In the genomic region with DNA sequence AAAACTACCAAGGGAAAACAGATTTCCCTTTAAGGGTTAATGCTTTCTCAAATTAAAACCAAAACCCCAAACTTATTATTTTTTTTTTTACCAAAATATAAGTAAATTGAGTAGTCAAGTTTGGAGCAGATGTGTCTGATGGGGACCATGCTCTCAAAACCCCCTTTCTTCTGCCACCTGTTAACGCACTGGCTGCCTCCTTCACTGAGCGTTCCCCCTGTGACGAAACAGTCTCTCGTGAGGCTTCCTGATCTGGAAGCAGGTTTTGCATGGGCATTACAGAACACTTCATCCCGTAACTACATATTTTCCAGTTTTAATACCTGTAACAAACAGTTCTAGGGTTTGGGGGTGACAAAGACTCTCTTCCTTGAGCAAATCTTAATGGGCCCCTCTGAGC, we compare ENCODE assay signal across 24 cellular contexts. TPM values are rescaled to one million over a fixed set of nuclear protein-coding genes. Genes with fewer than 3 reads are reported as not detected.
DNase-seq lines count a peak whose midpoint lies in the region; ATAC-seq and TF ChIP-seq lines count a peak whose summit lies in the region.
"Had no signal": no experiment of that assay in that cellular context is flagged by ENCODE, and none has a peak within 500 bp of the region (broad histone marks: within the 10 kb centered on the region; RNA-seq: fewer than 3 reads in every experiment).

No MANE protein-coding gene starts in this region.

- H3K9me2 ChIP-seq in Loucy (replicated peaks; ENCODE audit: low read depth, low read length) = no peaks in the 10 kb centered on the region

- peak in 1 of 2 donors; percentile 35 for ATAC-seq in gastrocnemius medialis
- ATAC-seq in mucosa of descending colon = no peak
- ATAC-seq: lower lobe of right lung; stimulated activated effector memory CD8-positive, alpha-beta T cell treated with anti-CD3 and anti-CD28 coated beads, Interleukin-12 subunit alpha, Interleukin-12 subunit beta, amount 100 ng/mL, for 72 hours had no signal

- H3K36me3 Mint-ChIP-seq in activated T-cell treated with anti-CD3 and anti-CD28 coated beads, Interleukin-2, amount 50 U/mL, for 24 hours (ENCODE audit: low read depth) = peaks cover 34% of the 10 kb centered on the region
- H3K36me3 Mint-ChIP-seq in dendritic cell treated with granulocyte-macrophage colony-stimulating factor and Interleukin-4, amounts not matched to agents 40 ng/mL and 50 ng/mL, for 4 days (ENCODE audit: low read depth) = peaks cover 10% of the 10 kb centered on the region

- H3K27me3 Mint-ChIP-seq in activated T-cell treated with anti-CD3 and anti-CD28 coated beads, Interleukin-2, amount 50 U/mL, for 24 hours = no peaks in the 10 kb centered on the region
- H3K27me3 Mint-ChIP-seq in dendritic cell treated with granulocyte-macrophage colony-stimulating factor and Interleukin-4, amounts not matched to agents 40 ng/mL and 50 ng/mL, for 4 days = no peaks in the 10 kb centered on the region

- H3K9ac ChIP-seq in Loucy (ENCODE audit: low read depth, low read length, poor library complexity, severe bottlenecking) = no peak overlapping the region

- H3K9me3 ChIP-seq in Loucy (ENCODE audit: insufficient read depth, low read depth, low read length) (no peaks in the 10 kb centered on the region), gastrocnemius medialis (no peaks in the 10 kb centered on the region), mucosa of descending colon (no peaks in the 10 kb centered on the region)
- H3K9me3 ChIP-seq: BE2C, lower lobe of right lung, spleen, testis, uterus had no signal

- no peak overlapping the region for H3K4me3 Mint-ChIP-seq in activated T-cell treated with anti-CD3 and anti-CD28 coated beads, Interleukin-2, amount 50 U/mL, for 24 hours
- H3K4me3 Mint-ChIP-seq in dendritic cell treated with granulocyte-macrophage colony-stimulating factor and Interleukin-4, amounts not matched to agents 40 ng/mL and 50 ng/mL, for 4 days = no peak overlapping the region
- H3K4me3 Mint-ChIP-seq: HFFc6; stimulated activated effector memory CD8-positive, alpha-beta T cell treated with anti-CD3 and anti-CD28 coated beads, Interleukin-12 subunit alpha, Interleukin-12 subunit beta, amount 100 ng/mL, for 72 hours had no signal

- no peaks in the 10 kb centered on the region for H3K27me3 ChIP-seq in Loucy (ENCODE audit: insufficient read depth, low read length, poor library complexity, severe bottlenecking)
- no peaks in the 10 kb centered on the region for H3K27me3 ChIP-seq in gastrocnemius medialis
- H3K27me3 ChIP-seq: BE2C, spleen, testis, uterus had no signal

- intact Hi-C loops in dendritic cell treated with granulocyte-macrophage colony-stimulating factor and Interleukin-4, amounts not matched to agents 40 ng/mL and 50 ng/mL, for 4 days (cut with micrococcal nuclease) = loop anchor here (5.0 kb wide), 1 partner anchor 60 kb away; the partner anchor contains the start of gene ANKH
- intact Hi-C loops in gastrocnemius medialis (cut with DNase I; ENCODE audit: low total_unique reads) (no loop called here), mucosa of descending colon (cut with DNase I, micrococcal nuclease) (no loop called here)

- peaks cover 56% of the 10 kb centered on the region for H3K79me2 ChIP-seq in Loucy (ENCODE audit: insufficient read depth, low read length)

- H3F3A ChIP-seq in Loucy (ENCODE audit: low read depth) = peaks cover 4% of the 10 kb centered on the region; the same call in 1 of the 2 replicates

- no peaks in the 10 kb centered on the region for H3K36me3 ChIP-seq in Loucy (ENCODE audit: insufficient read depth, low read length)
- no peaks in the 10 kb centered on the region for H3K36me3 ChIP-seq in gastrocnemius medialis
- no peaks in the 10 kb centered on the region for H3K36me3 ChIP-seq in mucosa of descending colon (ENCODE audit: low read depth)
- H3K36me3 ChIP-seq: BE2C, lower lobe of right lung, spleen, uterus had no signal

- no peaks in the 10 kb centered on the region for H3K9me3 Mint-ChIP-seq in activated T-cell treated with anti-CD3 and anti-CD28 coated beads, Interleukin-2, amount 50 U/mL, for 24 hours
- no peaks in the 10 kb centered on the region for H3K9me3 Mint-ChIP-seq in dendritic cell treated with granulocyte-macrophage colony-stimulating factor and Interleukin-4, amounts not matched to agents 40 ng/mL and 50 ng/mL, for 4 days
- H3K9me3 Mint-ChIP-seq: activated T-helper 2 cell treated with anti-CD3 and anti-CD28 coated beads, Interferon-gamma antibody, Interleukin-2, Interleukin-4, amounts not matched to agents 10 μg/mL and 5 μg/mL and 100 μg/mL, durations not matched to agents 14 hours and 24 hours and 36 hours; HFFc6; stimulated activated effector memory CD8-positive, alpha-beta T cell treated with anti-CD3 and anti-CD28 coated beads, Interleukin-12 subunit alpha, Interleukin-12 subunit beta, amount 100 ng/mL, for 72 hours had no signal

- H3K4me3 ChIP-seq in Loucy (ENCODE audit: low read length, poor library complexity, severe bottlenecking) (no peak overlapping the region), gastrocnemius medialis (no peak overlapping the region), mucosa of descending colon (no peak overlapping the region)
- H3K4me3 ChIP-seq: lower lobe of right lung, spleen, testis, uterus had no signal

- H3K4me1 Mint-ChIP-seq in activated T-cell treated with anti-CD3 and anti-CD28 coated beads, Interleukin-2, amount 50 U/mL, for 24 hours (ENCODE audit: low read depth) = peaks cover 85% of the 10 kb centered on the region
- H3K4me1 Mint-ChIP-seq in dendritic cell treated with granulocyte-macrophage colony-stimulating factor and Interleukin-4, amounts not matched to agents 40 ng/mL and 50 ng/mL, for 4 days (ENCODE audit: low read depth) = peaks cover 51% of the 10 kb centered on the region

- no peaks in the 10 kb centered on the region for H4K20me1 ChIP-seq in Loucy (ENCODE audit: insufficient read depth, low read length, poor library complexity, severe bottlenecking)

- no peak for TF ChIP-seq CTCF in Loucy (conservative IDR thresholded peaks at IDR 0.05; ENCODE audit: low read length)
- no peak for TF ChIP-seq CTCF in gastrocnemius medialis (IDR thresholded peaks at IDR 0.05 in 4 of 5, conservative IDR thresholded peaks at IDR 0.05 in 1 of 5)
- no peak for TF ChIP-seq CTCF in mucosa of descending colon (IDR thresholded peaks at IDR 0.05)

- H3K27ac ChIP-seq in gastrocnemius medialis = peak overlapping the region in 3 of 4 donors; percentile 47 to 55 (median 54)
- H3K27ac ChIP-seq: lower lobe of right lung, RWPE1, testis, uterus, WERI-Rb-1 had no signal

- peak overlapping the region; percentile 10 for H3K4me2 ChIP-seq in Loucy (ENCODE audit: low read depth, low read length, poor library complexity, severe bottlenecking)

- no peak overlapping the region for H2AFZ ChIP-seq in Loucy (ENCODE audit: low read length)

- in situ Hi-C loops in gastrocnemius medialis (cut with MboI; ENCODE audit: low sequenced_read_pairs in 4 of 4) = no loop called here

- DNase-seq in activated T-cell treated with anti-CD3 and anti-CD28 coated beads, Interleukin-2, amount 50 U/mL, for 24 hours = no peak
- DNase-seq in activated T-cell treated with anti-CD3 and anti-CD28 coated beads for 4 hours (no peak), gastrocnemius medialis (no peak), mucosa of descending colon (no peak), kidney tubule cell (ENCODE audit: low spot score) (no peak), islet precursor cell (no peak)
- DNase-seq: BE2C; cerebellar nuclear complex; glutamatergic neuron; HFFc6; lower lobe of right lung; NCI-H146; NCI-H69; retina; spleen; stimulated activated CD4-positive, alpha-beta T cell treated with anti-CD3 and anti-CD28 coated beads, Interleukin-2, amount 100 ng/mL, for 48 hours; testis; uterus; WERI-Rb-1 had no signal

- H3K4me1 ChIP-seq in Loucy (ENCODE audit: insufficient read depth, low read length, poor library complexity, severe bottlenecking) (peaks cover 40% of the 10 kb centered on the region), gastrocnemius medialis (peaks cover 53 to 55% of the 10 kb centered on the region in 2 donors), mucosa of descending colon (ENCODE audit: low read depth) (no peaks in the 10 kb centered on the region)
- H3K4me1 ChIP-seq: BE2C, testis, uterus had no signal

- peak overlapping the region; percentile 23 for H3K27ac Mint-ChIP-seq in activated T-cell treated with anti-CD3 and anti-CD28 coated beads, Interleukin-2, amount 50 U/mL, for 24 hours
- H3K27ac Mint-ChIP-seq in dendritic cell treated with granulocyte-macrophage colony-stimulating factor and Interleukin-4, amounts not matched to agents 40 ng/mL and 50 ng/mL, for 4 days = peak overlapping the region; percentile 87
- H3K27ac Mint-ChIP-seq: activated T-helper 2 cell treated with anti-CD3 and anti-CD28 coated beads, Interferon-gamma antibody, Interleukin-2, Interleukin-4, amounts not matched to agents 10 μg/mL and 5 μg/mL and 100 μg/mL, durations not matched to agents 14 hours and 24 hours and 36 hours; HFFc6 had no signal

- no peak for TF ChIP-seq POLR2A in gastrocnemius medialis (IDR thresholded peaks at IDR 0.05)

RNA-seq across cellular contexts. Expression of gene ANKH, which starts 59.4 kb away (rescaled TPM):
- 10 to 100 TPM; 33.5 to 52.1 (median 36.0) TPM for total RNA-seq in gastrocnemius medialis
- 100 to 1,000 TPM in 2 of 3 donors, 10 to 100 TPM in 1; 85.4 to 177 (median 105) TPM for total RNA-seq in mucosa of descending colon
